In genomic region chr1:23004112-23004511, GRCh38 we compare ENCODE assay signal across 15 cellular contexts. TPM values are rescaled to one million over a fixed set of nuclear protein-coding genes. Genes with fewer than 3 reads are reported as not detected.
A peak's percentile ranks its signal among the peaks of the same experiment; 100 is the strongest.
DNase-seq lines count a peak whose midpoint lies in the region; ATAC-seq and TF ChIP-seq lines count a peak whose summit lies in the region.
"Had no signal": no experiment of that assay in that cellular context is flagged by ENCODE, and none has a peak within 500 bp of the region (broad histone marks: within the 10 kb centered on the region; RNA-seq: fewer than 3 reads in every experiment).

No MANE protein-coding gene starts in this region.

- intact Hi-C loops in lower lobe of right lung (cut with DNase I), result no loop called here

- H3K36me3 ChIP-seq in HEK293 (ENCODE audit: control insufficient read depth in 2 of 2, insufficient read depth in 1 of 2, low read length in 2 of 2), result no peaks in the 10 kb centered on the region
- H3K36me3 ChIP-seq in RWPE2 (ENCODE audit: low read depth), result no peaks in the 10 kb centered on the region
- no peaks in the 10 kb centered on the region for H3K36me3 ChIP-seq in lower lobe of right lung
- H3K36me3 ChIP-seq: HAP-1 had no signal

- no peak overlapping the region for H3K4me3 ChIP-seq in HEK293 (ENCODE audit: low read depth, low read length)
- H3K4me3 ChIP-seq in RWPE2 (ENCODE audit: severe bottlenecking), result no peak overlapping the region
- no peak overlapping the region for H3K4me3 ChIP-seq in lower lobe of right lung
- H3K4me3 ChIP-seq: A549, GM23248, HAP-1 had no signal

- no peak overlapping the region for H3K27ac ChIP-seq in HEK293 (ENCODE audit: extremely low read depth, low read depth, low read length)
- H3K27ac ChIP-seq in RWPE2 (ENCODE audit: poor library complexity, severe bottlenecking), result peak overlapping the region; percentile 24
- no peak overlapping the region for H3K27ac ChIP-seq in lower lobe of right lung
- H3K27ac ChIP-seq: A549, C4-2B, GM23248 had no signal

- H3K27me3 ChIP-seq in RWPE2 (ENCODE audit: insufficient read depth, poor library complexity, severe bottlenecking) (no peaks in the 10 kb centered on the region), lower lobe of right lung (ENCODE audit: low read depth) (no peaks in the 10 kb centered on the region)

- TF ChIP-seq CTCF in HEK293 (tag by site-specific recombination; IDR thresholded peaks at IDR 0.05) (no peak), RWPE2 (IDR thresholded peaks at IDR 0.05; ENCODE audit: poor library complexity, severe bottlenecking) (no peak), lower lobe of right lung (IDR thresholded peaks at IDR 0.05) (no peak)

- CTCF ChIA-PET in HEK293 (lab: Yijun Ruan, JAX), result no interaction called here

- POLR2A ChIA-PET in HEK293 (lab: Yijun Ruan, JAX), result no interaction called here

- ATAC-seq in RWPE2 (ENCODE audit: low read depth) (no peak), HG03280 (IDR thresholded peaks at IDR 0.05; ENCODE audit: unreplicated experiment) (no peak), lower lobe of right lung (no peak)
- ATAC-seq: A549 had no signal

- DNase-seq in M059J (ENCODE audit: low read depth) (peak; percentile 31), RWPE2 (ENCODE audit: low spot score) (no peak), activated gamma-delta T cell treated with Interleukin-2 at 50 U/mL for 16 hours (no peak), lower lobe of right lung (no peak)
- DNase-seq: AML-193; Caco-2; CD4-positive, alpha-beta T cell; GM23248; IMR-90 had no signal

- H3K4me1 ChIP-seq in HEK293 (ENCODE audit: control insufficient read depth, insufficient read depth, low read length) (no peaks in the 10 kb centered on the region), RWPE2 (ENCODE audit: insufficient read depth, poor library complexity, severe bottlenecking) (no peaks in the 10 kb centered on the region), lower lobe of right lung (no peaks in the 10 kb centered on the region)
- H3K4me1 ChIP-seq: A549, Caco-2 had no signal

- H3K9me3 ChIP-seq in HEK293 (ENCODE audit: control insufficient read depth, insufficient read depth, low read depth, low read length) (no peaks in the 10 kb centered on the region), RWPE2 (ENCODE audit: severe bottlenecking) (no peaks in the 10 kb centered on the region), lower lobe of right lung (no peaks in the 10 kb centered on the region)
- H3K9me3 ChIP-seq: A549, HAP-1 had no signal

TF ChIP-seq in HEK293, 187 proteins besides CTCF, POLR2A, EP300 and RAD21:
- TF ChIP-seq KLF1 (tag by site-specific recombination; IDR thresholded peaks at IDR 0.05), result no peak
- TF ChIP-seq, protein P1, sequence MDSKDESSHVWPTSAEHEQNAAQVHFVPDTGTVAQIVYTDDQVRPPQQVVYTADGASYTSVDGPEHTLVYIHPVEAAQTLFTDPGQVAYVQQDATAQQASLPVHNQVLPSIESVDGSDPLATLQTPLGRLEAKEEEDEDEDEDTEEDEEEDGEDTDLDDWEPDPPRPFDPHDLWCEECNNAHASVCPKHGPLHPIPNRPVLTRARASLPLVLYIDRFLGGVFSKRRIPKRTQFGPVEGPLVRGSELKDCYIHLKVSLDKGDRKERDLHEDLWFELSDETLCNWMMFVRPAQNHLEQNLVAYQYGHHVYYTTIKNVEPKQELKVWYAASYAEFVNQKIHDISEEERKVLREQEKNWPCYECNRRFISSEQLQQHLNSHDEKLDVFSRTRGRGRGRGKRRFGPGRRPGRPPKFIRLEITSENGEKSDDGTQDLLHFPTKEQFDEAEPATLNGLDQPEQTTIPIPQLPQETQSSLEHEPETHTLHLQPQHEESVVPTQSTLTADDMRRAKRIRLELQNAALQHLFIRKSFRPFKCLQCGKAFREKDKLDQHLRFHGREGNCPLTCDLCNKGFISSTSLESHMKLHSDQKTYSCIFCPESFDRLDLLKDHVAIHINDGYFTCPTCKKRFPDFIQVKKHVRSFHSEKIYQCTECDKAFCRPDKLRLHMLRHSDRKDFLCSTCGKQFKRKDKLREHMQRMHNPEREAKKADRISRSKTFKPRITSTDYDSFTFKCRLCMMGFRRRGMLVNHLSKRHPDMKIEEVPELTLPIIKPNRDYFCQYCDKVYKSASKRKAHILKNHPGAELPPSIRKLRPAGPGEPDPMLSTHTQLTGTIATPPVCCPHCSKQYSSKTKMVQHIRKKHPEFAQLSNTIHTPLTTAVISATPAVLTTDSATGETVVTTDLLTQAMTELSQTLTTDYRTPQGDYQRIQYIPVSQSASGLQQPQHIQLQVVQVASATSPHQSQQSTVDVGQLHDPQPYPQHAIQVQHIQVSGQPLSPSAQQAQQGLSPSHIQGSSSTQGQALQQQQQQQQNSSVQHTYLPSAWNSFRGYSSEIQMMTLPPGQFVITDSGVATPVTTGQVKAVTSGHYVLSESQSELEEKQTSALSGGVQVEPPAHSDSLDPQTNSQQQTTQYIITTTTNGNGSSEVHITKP (tag by site-specific recombination; IDR thresholded peaks at IDR 0.05), result peak; percentile 63

RNA-seq across cellular contexts. Expression of gene TEX46, which starts 11.5 kb away (rescaled TPM):
- total RNA-seq in M059J (2014; rRNA removed; shearing (Covaris generic)), result not detected in 2 replicates
- not detected for total RNA-seq in lower lobe of right lung
- total RNA-seq: CD4-positive, alpha-beta T cell; GM23248; H4; IMR-90 had no signal

RNA-seq across cellular contexts. Expression of gene KDM1A, which starts 15.2 kb away (rescaled TPM):
- total RNA-seq in M059J (2014; rRNA removed; shearing (Covaris generic)), result 98.5 and 143 TPM in 2 replicates
- 38.6 TPM for total RNA-seq in lower lobe of right lung

RNA-seq across cellular contexts. Expression of gene LACTBL1, which starts 31.4 kb away (rescaled TPM):
- total RNA-seq in M059J (2014; rRNA removed; shearing (Covaris generic)), result not detected in 2 replicates
- not detected for total RNA-seq in lower lobe of right lung
- total RNA-seq: Caco-2; CD4-positive, alpha-beta T cell; GM23248; H4; IMR-90 had no signal
